34 cellular contexts compared by ENCODE assay signal in genomic region chr16:13988038-13988437, GRCh38.
"Had no signal": no experiment of that assay in that cellular context is flagged by ENCODE, and none has a peak within 500 bp of the region (broad histone marks: within the 10 kb centered on the region; RNA-seq: fewer than 3 reads in every experiment).

No MANE protein-coding gene starts in this region.

- H3K9me3 ChIP-seq: ascending aorta, breast epithelium, colonic mucosa, gastrocnemius medialis, heart left ventricle had no signal

- H3K4me3 ChIP-seq: ascending aorta, breast epithelium, cardiac muscle cell, colonic mucosa, gastrocnemius medialis, heart left ventricle had no signal

- ATAC-seq: activated CD4-positive, CD25-positive, alpha-beta regulatory T cell treated with anti-CD3 and anti-CD28 coated beads, Interleukin-2, amount 50 U/mL, for 24 hours; activated CD8-positive, alpha-beta T cell treated with anti-CD3 and anti-CD28 coated beads for 36 hours; activated naive CD4-positive, alpha-beta T cell treated with anti-CD3 and anti-CD28 coated beads, Interleukin-2, amount 50 U/mL, for 72 hours; activated T-cell treated with anti-CD3 and anti-CD28 coated beads, Interleukin-2, amount 50 U/mL, for 72 hours; foreskin keratinocyte; gastrocnemius medialis; heart left ventricle; T-helper 17 cell had no signal

- H3K9me3 Mint-ChIP-seq: activated B cell treated with CpG ODN at 0.5 μM for 24 hours; activated CD8-positive, alpha-beta T cell treated with anti-CD3 and anti-CD28 coated beads for 36 hours; activated naive CD4-positive, alpha-beta T cell treated with anti-CD3 and anti-CD28 coated beads, Interleukin-2, amount 10 ng/mL, durations not matched to agents 7 days and 5 days; activated naive CD4-positive, alpha-beta T cell treated with anti-CD3 and anti-CD28 coated beads, Interleukin-2, amount 50 U/mL, for 72 hours; activated naive CD8-positive, alpha-beta T cell treated with anti-CD3 and anti-CD28 coated beads, Interleukin-2, amount 10 ng/mL, durations not matched to agents 7 days and 5 days; activated T-cell treated with anti-CD3 and anti-CD28 coated beads, Interleukin-2, amount 50 U/mL, for 24 hours; activated T-cell treated with anti-CD3 and anti-CD28 coated beads, Interleukin-2, amount 50 U/mL, for 72 hours; brain; T-helper 2 cell treated with Interferon-gamma antibody and Interleukin-4, amounts not matched to agents 5 μg/mL and 100 μg/mL, for 36 hours had no signal

- FAIRE-seq: endometrium, endothelial cell of umbilical vein had no signal

- H3K27me3 Mint-ChIP-seq: activated B cell treated with CpG ODN at 0.5 μM for 24 hours; activated naive CD8-positive, alpha-beta T cell treated with anti-CD3 and anti-CD28 coated beads, Interleukin-2, amount 10 ng/mL, durations not matched to agents 7 days and 5 days; brain had no signal

- H3K27ac ChIP-seq: ascending aorta, breast epithelium, cardiac muscle cell, colonic mucosa, epithelial cell of prostate, foreskin keratinocyte, gastrocnemius medialis, heart left ventricle, WERI-Rb-1 had no signal

- H3K27ac Mint-ChIP-seq: activated B cell treated with CpG ODN at 0.5 μM for 24 hours; activated CD8-positive, alpha-beta T cell treated with anti-CD3 and anti-CD28 coated beads for 36 hours; activated naive CD4-positive, alpha-beta T cell treated with anti-CD3 and anti-CD28 coated beads, Interleukin-2, amount 10 ng/mL, durations not matched to agents 7 days and 5 days; activated naive CD4-positive, alpha-beta T cell treated with anti-CD3 and anti-CD28 coated beads, Interleukin-2, amount 50 U/mL, for 72 hours; activated naive CD8-positive, alpha-beta T cell treated with anti-CD3 and anti-CD28 coated beads, Interleukin-2, amount 10 ng/mL, durations not matched to agents 7 days and 5 days; activated T-cell treated with anti-CD3 and anti-CD28 coated beads, Interleukin-2, amount 50 U/mL, for 24 hours; activated T-cell treated with anti-CD3 and anti-CD28 coated beads, Interleukin-2, amount 50 U/mL, for 72 hours; brain; T-helper 17 cell; T-helper 2 cell treated with Interferon-gamma antibody and Interleukin-4, amounts not matched to agents 5 μg/mL and 100 μg/mL, for 36 hours had no signal

- H3K27me3 ChIP-seq: ascending aorta, breast epithelium, cardiac muscle cell, colonic mucosa, foreskin keratinocyte, gastrocnemius medialis, heart left ventricle had no signal

- H3K36me3 Mint-ChIP-seq: activated naive CD4-positive, alpha-beta T cell treated with anti-CD3 and anti-CD28 coated beads, Interleukin-2, amount 10 ng/mL, durations not matched to agents 7 days and 5 days; activated naive CD4-positive, alpha-beta T cell treated with anti-CD3 and anti-CD28 coated beads, Interleukin-2, amount 50 U/mL, for 72 hours; activated naive CD8-positive, alpha-beta T cell treated with anti-CD3 and anti-CD28 coated beads, Interleukin-2, amount 10 ng/mL, durations not matched to agents 7 days and 5 days; brain had no signal

- H3K4me1 ChIP-seq: ascending aorta, breast epithelium, colonic mucosa, foreskin keratinocyte, gastrocnemius medialis, heart left ventricle had no signal

- DNase-seq: activated B cell treated with CpG ODN at 0.5 μM for 24 hours; activated CD4-positive, alpha-beta T cell treated with anti-CD3 and anti-CD28 coated beads for 48 hours; activated CD4-positive, alpha-beta T cell treated with anti-CD3 and anti-CD28 coated beads, Interleukin-2, amount 50 U/mL, for 1 hour; activated CD4-positive, alpha-beta T cell treated with anti-CD3 and anti-CD28 coated beads, Interleukin-2, amount 50 U/mL, for 48 hours; activated CD8-positive, alpha-beta T cell treated with anti-CD3 and anti-CD28 coated beads for 36 hours; activated gamma-delta T cell; activated naive CD4-positive, alpha-beta T cell; activated naive CD4-positive, alpha-beta T cell treated with anti-CD3 and anti-CD28 coated beads, Interleukin-2, amount 10 ng/mL, durations not matched to agents 7 days and 5 days; activated naive CD8-positive, alpha-beta T cell treated with anti-CD3 and anti-CD28 coated beads, Interleukin-2, amount 10 ng/mL, durations not matched to agents 7 days and 5 days; activated T-cell treated with anti-CD3 and anti-CD28 coated beads for 4 hours; activated T-cell treated with anti-CD3 and anti-CD28 coated beads, Interleukin-2, amount 50 U/mL, for 24 hours; activated T-cell treated with anti-CD3 and anti-CD28 coated beads, Interleukin-2, amount 50 U/mL, for 72 hours; central memory CD4-positive, alpha-beta T cell; cerebellar nuclear complex; colonic mucosa; effector CD8-positive, alpha-beta T cell; foreskin keratinocyte; gastrocnemius medialis; glutamatergic neuron; heart left ventricle; T-helper 1 cell; T-helper 17 cell; T1000; WERI-Rb-1 had no signal

- H3K4me3 Mint-ChIP-seq: activated B cell treated with CpG ODN at 0.5 μM for 24 hours; activated CD8-positive, alpha-beta T cell treated with anti-CD3 and anti-CD28 coated beads for 36 hours; activated naive CD4-positive, alpha-beta T cell treated with anti-CD3 and anti-CD28 coated beads, Interleukin-2, amount 10 ng/mL, durations not matched to agents 7 days and 5 days; activated naive CD8-positive, alpha-beta T cell treated with anti-CD3 and anti-CD28 coated beads, Interleukin-2, amount 10 ng/mL, durations not matched to agents 7 days and 5 days; activated T-cell treated with anti-CD3 and anti-CD28 coated beads, Interleukin-2, amount 50 U/mL, for 24 hours; activated T-cell treated with anti-CD3 and anti-CD28 coated beads, Interleukin-2, amount 50 U/mL, for 72 hours; brain; T-helper 17 cell; T-helper 2 cell treated with Interferon-gamma antibody and Interleukin-4, amounts not matched to agents 5 μg/mL and 100 μg/mL, for 36 hours had no signal

- H3K4me1 Mint-ChIP-seq: activated B cell treated with CpG ODN at 0.5 μM for 24 hours; activated naive CD4-positive, alpha-beta T cell treated with anti-CD3 and anti-CD28 coated beads, Interleukin-2, amount 10 ng/mL, durations not matched to agents 7 days and 5 days; activated naive CD8-positive, alpha-beta T cell treated with anti-CD3 and anti-CD28 coated beads, Interleukin-2, amount 10 ng/mL, durations not matched to agents 7 days and 5 days; brain; T-helper 17 cell had no signal

- H3K36me3 ChIP-seq: ascending aorta, breast epithelium, cardiac muscle cell, colonic mucosa, gastrocnemius medialis, heart left ventricle, WERI-Rb-1 had no signal
